ENCODE assay signal across 22 cellular contexts in the genomic region with DNA sequence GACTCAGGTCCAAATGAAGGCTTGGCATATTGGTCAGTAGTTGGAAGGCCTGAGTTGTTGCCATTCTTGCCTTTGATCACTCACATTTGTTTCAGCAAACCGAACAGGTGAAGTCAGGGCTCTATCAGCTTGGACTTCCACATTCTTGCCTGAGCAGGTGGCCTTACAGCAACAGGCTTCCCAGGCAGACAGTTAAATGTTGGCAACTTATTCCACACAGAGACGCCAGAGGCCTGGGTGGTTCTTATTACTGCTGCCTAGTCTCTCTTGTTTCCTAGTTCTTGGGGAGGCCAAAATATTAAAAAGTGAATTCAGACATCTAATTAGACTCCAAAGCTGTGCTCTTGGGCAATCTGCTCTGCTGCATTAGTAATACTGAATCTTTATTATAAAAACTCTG. TPM values are rescaled to one million over a fixed set of nuclear protein-coding genes. Genes with fewer than 3 reads are reported as not detected.
DNase-seq lines count a peak whose midpoint lies in the region; ATAC-seq, FAIRE-seq and TF ChIP-seq lines count a peak whose summit lies in the region.
"Had no signal": no experiment of that assay in that cellular context is flagged by ENCODE, and none has a peak within 500 bp of the region (broad histone marks: within the 10 kb centered on the region; RNA-seq: fewer than 3 reads in every experiment).

No MANE protein-coding gene starts in this region.

- no peak overlapping the region for H3K4me3 Mint-ChIP-seq in effector memory CD8-positive, alpha-beta T cell
- H3K4me3 Mint-ChIP-seq: CD8-positive, alpha-beta memory T cell had no signal

- DNase-seq in SK-N-SH (no peak), NCI-H446 treated with DMSO at 0.1 percent for 48 hours (lab: John Stamatoyannopoulos, UW) (peak; percentile 9), epithelial cell of prostate (ENCODE audit: low read depth, low spot score) (no peak), pancreas (peak in 3 of 6 donors; percentile 9 to 50 (median 24)), SW480 (ENCODE audit: low spot score) (no peak)
- DNase-seq in effector memory CD8-positive, alpha-beta T cell, result no peak
- DNase-seq: CD8-positive, alpha-beta memory T cell; GF-D8; NCI-H1092 treated with DMSO at 0.1 percent for 48 hours; NCI-H2107; NCI-H226; NCI-H526; SHP77 treated with DMSO at 0.1 percent for 48 hours had no signal

- 92% methylated on average over 2 of the region's 2 CpGs for WGBS in SK-N-SH (ENCODE audit: low lambda C conversion rate)
- WGBS in pancreas, 2 donors, result 21 to 22% methylated on average over 2 of the region's 2 CpGs

- intact Hi-C loops in pancreas (cut with DNase I), result no loop called here

- TF ChIP-seq CTCF in SK-N-SH (IDR thresholded peaks at IDR 0.05) (no peak), pancreas (IDR thresholded peaks at IDR 0.05) (no peak)

- H3K36me3 ChIP-seq in SK-N-SH (replicated peaks in 1 of 2; ENCODE audit: control insufficient read depth in 1 of 2, insufficient read depth in 2 of 2, low read length in 1 of 2) (no peaks in the 10 kb centered on the region), pancreas (no peaks in the 10 kb centered on the region)
- H3K36me3 ChIP-seq: BLaER1 had no signal

- POLR2A ChIA-PET in SK-N-SH (lab: Yijun Ruan, JAX), result no interaction called here

- H3K79me2 ChIP-seq in SK-N-SH (ENCODE audit: insufficient read depth), result no peaks in the 10 kb centered on the region

- TF ChIP-seq RAD21 in SK-N-SH (IDR thresholded peaks at IDR 0.05; ENCODE audit: low read length), result no peak

- H3K9me3 ChIP-seq in SK-N-SH, result no peaks in the 10 kb centered on the region
- no peaks in the 10 kb centered on the region for H3K9me3 ChIP-seq in pancreas
- H3K9me3 ChIP-seq: BLaER1 had no signal

- H3K27ac ChIP-seq in SK-N-SH (ENCODE audit: low read depth in 2 of 2, low read length in 1 of 2) (peak overlapping the region in 1 of 2 experiments; percentile 74; a peak in 1 of 4 replicates), epithelial cell of prostate (peak overlapping the region; percentile 21), pancreas (peak overlapping the region in 1 of 4 donors; percentile 25)
- H3K27ac ChIP-seq: BLaER1, KMS-11 had no signal

- no peak for TF ChIP-seq EP300 in SK-N-SH (IDR thresholded peaks at IDR 0.05; ENCODE audit: borderline replicate concordance in 1 of 2, low read depth in 1 of 2, low read length in 1 of 2)

- H3K4me3 ChIP-seq in SK-N-SH (ENCODE audit: low read depth in 2 of 2, low read length in 1 of 2) (no peak overlapping the region), pancreas (no peak overlapping the region)
- H3K4me3 ChIP-seq: BLaER1 had no signal

- no peak overlapping the region for H3K4me2 ChIP-seq in SK-N-SH
- H3K4me2 ChIP-seq: BLaER1, KMS-11 had no signal

- peaks cover 0 to 3% of the 10 kb centered on the region in 2 donors for H3K9me3 Mint-ChIP-seq in effector memory CD8-positive, alpha-beta T cell
- H3K9me3 Mint-ChIP-seq: CD8-positive, alpha-beta memory T cell had no signal

- no peaks in the 10 kb centered on the region for H3K9me2 ChIP-seq in SK-N-SH

- H3K9ac ChIP-seq in SK-N-SH, result no peak overlapping the region
- H3K9ac ChIP-seq: BLaER1, KMS-11 had no signal

- ATAC-seq in SK-N-SH treated with all-trans-retinoic acid at 6 μM for 48 hours, result no peak
- ATAC-seq in pancreas, result peak in 3 of 4 donors; percentile 69 to 89 (median 76)
- ATAC-seq in GM21515 (IDR thresholded peaks at IDR 0.05; ENCODE audit: unreplicated experiment), result no peak
- ATAC-seq in effector memory CD8-positive, alpha-beta T cell (replicated peaks), result no peak

- H3K4me1 ChIP-seq in SK-N-SH (ENCODE audit: control insufficient read depth in 1 of 2, insufficient read depth in 2 of 2, low read depth in 1 of 2, low read length in 1 of 2), result peaks cover 3 to 6% of the 10 kb centered on the region in 2 experiments; a peak in 3 of 4 replicates
- H3K4me1 ChIP-seq in pancreas, result peaks cover 0 to 12% (median 4%) of the 10 kb centered on the region in 3 donors
- H3K4me1 ChIP-seq: BLaER1 had no signal

- no peak for FAIRE-seq in pancreas (lab: Jason Lieb, UNC)
- FAIRE-seq: D721Med, GM12891, GM18507 had no signal

- H2AFZ ChIP-seq in SK-N-SH (ENCODE audit: low read depth), result 0 out of 2 replicates have a peak overlapping the region, but pooled peaks have one; percentile 3

- no peaks in the 10 kb centered on the region for H4K20me1 ChIP-seq in SK-N-SH (ENCODE audit: insufficient read depth)
- H4K20me1 ChIP-seq: BLaER1 had no signal

- H3K36me3 Mint-ChIP-seq in effector memory CD8-positive, alpha-beta T cell (ENCODE audit: insufficient read depth), result peaks cover 7% of the 10 kb centered on the region
- H3K36me3 Mint-ChIP-seq: CD8-positive, alpha-beta memory T cell had no signal

- peaks cover 13% of the 10 kb centered on the region for H3F3A ChIP-seq in SK-N-SH (replicated peaks; ENCODE audit: insufficient read depth)

- H3K27me3 ChIP-seq in SK-N-SH (ENCODE audit: insufficient read depth) (no peaks in the 10 kb centered on the region), pancreas (no peaks in the 10 kb centered on the region)
- H3K27me3 ChIP-seq: BLaER1 had no signal

- peaks cover 54 to 66% of the 10 kb centered on the region in 2 donors for H3K4me1 Mint-ChIP-seq in effector memory CD8-positive, alpha-beta T cell (ENCODE audit: low read depth in 2 of 2)

- no peaks in the 10 kb centered on the region for H3K27me3 Mint-ChIP-seq in effector memory CD8-positive, alpha-beta T cell

- CTCF ChIA-PET in SK-N-SH (lab: Yijun Ruan, JAX), result no interaction called here

- H3K27ac Mint-ChIP-seq in effector memory CD8-positive, alpha-beta T cell, result no peak overlapping the region

TF ChIP-seq in SK-N-SH, 30 proteins besides CTCF, POLR2A, EP300 and RAD21 (continues in another document):
- TF ChIP-seq FOXJ3 (CRISPR knock-in tag; IDR thresholded peaks at IDR 0.05) (no peak), POLR2AphosphoS5 (IDR thresholded peaks at IDR 0.05; ENCODE audit: low read depth, low read length) (no peak), JUND (IDR thresholded peaks at IDR 0.05) (no peak), MEF2A (IDR thresholded peaks at IDR 0.05; ENCODE audit: borderline replicate concordance, low read depth) (no peak), EZH2phosphoT487 (IDR thresholded peaks at IDR 0.05; ENCODE audit: borderline replicate concordance, low read depth) (no peak)

TF ChIP-seq in SK-N-SH treated with all-trans-retinoic acid at 6 μM for 48 hours, 23 proteins besides CTCF, POLR2A, EP300 and RAD21 (continues in another document):
- TF ChIP-seq, protein P1, sequence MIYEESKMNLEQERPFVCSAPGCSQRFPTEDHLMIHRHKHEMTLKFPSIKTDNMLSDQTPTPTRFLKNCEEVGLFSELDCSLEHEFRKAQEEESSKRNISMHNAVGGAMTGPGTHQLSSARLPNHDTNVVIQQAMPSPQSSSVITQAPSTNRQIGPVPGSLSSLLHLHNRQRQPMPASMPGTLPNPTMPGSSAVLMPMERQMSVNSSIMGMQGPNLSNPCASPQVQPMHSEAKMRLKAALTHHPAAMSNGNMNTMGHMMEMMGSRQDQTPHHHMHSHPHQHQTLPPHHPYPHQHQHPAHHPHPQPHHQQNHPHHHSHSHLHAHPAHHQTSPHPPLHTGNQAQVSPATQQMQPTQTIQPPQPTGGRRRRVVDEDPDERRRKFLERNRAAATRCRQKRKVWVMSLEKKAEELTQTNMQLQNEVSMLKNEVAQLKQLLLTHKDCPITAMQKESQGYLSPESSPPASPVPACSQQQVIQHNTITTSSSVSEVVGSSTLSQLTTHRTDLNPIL (CRISPR knock-in tag; IDR thresholded peaks at IDR 0.05; ENCODE audit: low read depth), result no peak
- no peak for TF ChIP-seq CSDC2 (CRISPR knock-in tag; IDR thresholded peaks at IDR 0.05)
- TF ChIP-seq, protein P2, sequence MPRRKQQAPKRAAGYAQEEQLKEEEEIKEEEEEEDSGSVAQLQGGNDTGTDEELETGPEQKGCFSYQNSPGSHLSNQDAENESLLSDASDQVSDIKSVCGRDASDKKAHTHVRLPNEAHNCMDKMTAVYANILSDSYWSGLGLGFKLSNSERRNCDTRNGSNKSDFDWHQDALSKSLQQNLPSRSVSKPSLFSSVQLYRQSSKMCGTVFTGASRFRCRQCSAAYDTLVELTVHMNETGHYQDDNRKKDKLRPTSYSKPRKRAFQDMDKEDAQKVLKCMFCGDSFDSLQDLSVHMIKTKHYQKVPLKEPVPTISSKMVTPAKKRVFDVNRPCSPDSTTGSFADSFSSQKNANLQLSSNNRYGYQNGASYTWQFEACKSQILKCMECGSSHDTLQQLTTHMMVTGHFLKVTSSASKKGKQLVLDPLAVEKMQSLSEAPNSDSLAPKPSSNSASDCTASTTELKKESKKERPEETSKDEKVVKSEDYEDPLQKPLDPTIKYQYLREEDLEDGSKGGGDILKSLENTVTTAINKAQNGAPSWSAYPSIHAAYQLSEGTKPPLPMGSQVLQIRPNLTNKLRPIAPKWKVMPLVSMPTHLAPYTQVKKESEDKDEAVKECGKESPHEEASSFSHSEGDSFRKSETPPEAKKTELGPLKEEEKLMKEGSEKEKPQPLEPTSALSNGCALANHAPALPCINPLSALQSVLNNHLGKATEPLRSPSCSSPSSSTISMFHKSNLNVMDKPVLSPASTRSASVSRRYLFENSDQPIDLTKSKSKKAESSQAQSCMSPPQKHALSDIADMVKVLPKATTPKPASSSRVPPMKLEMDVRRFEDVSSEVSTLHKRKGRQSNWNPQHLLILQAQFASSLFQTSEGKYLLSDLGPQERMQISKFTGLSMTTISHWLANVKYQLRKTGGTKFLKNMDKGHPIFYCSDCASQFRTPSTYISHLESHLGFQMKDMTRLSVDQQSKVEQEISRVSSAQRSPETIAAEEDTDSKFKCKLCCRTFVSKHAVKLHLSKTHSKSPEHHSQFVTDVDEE (CRISPR knock-in tag; IDR thresholded peaks at IDR 0.05), result no peak
- TF ChIP-seq ZFP3 (CRISPR knock-in tag; IDR thresholded peaks at IDR 0.05), result no peak
- TF ChIP-seq SNAI2 (CRISPR knock-in tag; IDR thresholded peaks at IDR 0.05), result no peak
- TF ChIP-seq TCF4 (CRISPR knock-in tag; IDR thresholded peaks at IDR 0.05; ENCODE audit: borderline replicate concordance), result no peak
- TF ChIP-seq ZFP30 (CRISPR knock-in tag; IDR thresholded peaks at IDR 0.05), result no peak
- TF ChIP-seq, protein P3, sequence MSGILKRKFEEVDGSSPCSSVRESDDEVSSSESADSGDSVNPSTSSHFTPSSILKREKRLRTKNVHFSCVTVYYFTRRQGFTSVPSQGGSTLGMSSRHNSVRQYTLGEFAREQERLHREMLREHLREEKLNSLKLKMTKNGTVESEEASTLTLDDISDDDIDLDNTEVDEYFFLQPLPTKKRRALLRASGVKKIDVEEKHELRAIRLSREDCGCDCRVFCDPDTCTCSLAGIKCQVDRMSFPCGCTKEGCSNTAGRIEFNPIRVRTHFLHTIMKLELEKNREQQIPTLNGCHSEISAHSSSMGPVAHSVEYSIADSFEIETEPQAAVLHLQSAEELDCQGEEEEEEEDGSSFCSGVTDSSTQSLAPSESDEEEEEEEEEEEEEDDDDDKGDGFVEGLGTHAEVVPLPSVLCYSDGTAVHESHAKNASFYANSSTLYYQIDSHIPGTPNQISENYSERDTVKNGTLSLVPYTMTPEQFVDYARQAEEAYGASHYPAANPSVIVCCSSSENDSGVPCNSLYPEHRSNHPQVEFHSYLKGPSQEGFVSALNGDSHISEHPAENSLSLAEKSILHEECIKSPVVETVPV (CRISPR knock-in tag; IDR thresholded peaks at IDR 0.05), result no peak

RNA-seq across cellular contexts. Expression of a gene that starts 36.5 kb away (rescaled TPM):
- not detected in 2 replicates for polyA plus RNA-seq in SK-N-SH (2012; rRNA removed)
- polyA plus RNA-seq in SK-N-SH (2012; cell fraction: cytosol; rRNA removed), result not detected in 2 replicates
- polyA plus RNA-seq in SK-N-SH (2012; cell fraction: nucleus; rRNA removed), result not detected in 2 replicates
- total RNA-seq in pancreas, result under 1 TPM in 1 of 6 donors, not detected in 5; 0.52 TPM
- polyA plus RNA-seq in pancreas, result under 1 TPM in 1 of 2 donors, not detected in 1; 0.23 TPM
- total RNA-seq: A172, H4 had no signal

Comparison
In these comparisons a context has a peak if more than half of its experiments do, and no peak if none do; other contexts are left out.
1. ATAC-seq: peak in pancreas (3 of 4); none in SK-N-SH treated with all-trans-retinoic acid at 6 μM for 48 hours (single experiment), GM21515 (single experiment) and effector memory CD8-positive, alpha-beta T cell (single experiment).